In genomic region chr9:11374961-11375360, GRCh38 we compare ENCODE assay signal across 19 cellular contexts.
"Had no signal": no experiment of that assay in that cellular context is flagged by ENCODE, and none has a peak within 500 bp of the region (broad histone marks: within the 10 kb centered on the region; RNA-seq: fewer than 3 reads in every experiment).

No MANE protein-coding gene starts in this region.

- H2AFZ ChIP-seq: parathyroid adenoma had no signal

- H3K27ac ChIP-seq: left lung, neutrophil, parathyroid adenoma, right lobe of liver, suprapubic skin, transverse colon, vagina had no signal

- H3K4me3 ChIP-seq: left lung, right lobe of liver, suprapubic skin, transverse colon, vagina had no signal

- H3K79me2 ChIP-seq: parathyroid adenoma had no signal

- H3K27me3 ChIP-seq: left lung, neutrophil, right lobe of liver, suprapubic skin, transverse colon, vagina had no signal

- H3K9me3 ChIP-seq: left lung, neutrophil, right lobe of liver, suprapubic skin, transverse colon, vagina had no signal

- H3K36me3 Mint-ChIP-seq: stimulated activated naive B cell treated with anti-CD40 and anti-IgM and Interleukin-4, amounts not matched to agents 10 μg/mL and 1 μg/mL and 100 μg/mL, for 72 hours had no signal

- H3K4me1 Mint-ChIP-seq: naive thymus-derived CD8-positive, alpha-beta T cell; stimulated activated naive B cell treated with anti-CD40 and anti-IgM and Interleukin-4, amounts not matched to agents 10 μg/mL and 1 μg/mL and 100 μg/mL, for 72 hours had no signal

- H3K4me1 ChIP-seq: left lung, parathyroid adenoma, right lobe of liver, suprapubic skin, transverse colon, vagina had no signal

- ATAC-seq: effector memory CD8-positive, alpha-beta T cell; left cardiac atrium; left lung; naive thymus-derived CD8-positive, alpha-beta T cell; right lobe of liver; stimulated activated naive B cell treated with anti-CD40 and anti-IgM and Interleukin-4, amounts not matched to agents 10 μg/mL and 1 μg/mL and 100 μg/mL, for 72 hours had no signal

- H3K4me3 Mint-ChIP-seq: effector memory CD8-positive, alpha-beta T cell; naive thymus-derived CD8-positive, alpha-beta T cell; stimulated activated naive B cell treated with anti-CD40 and anti-IgM and Interleukin-4, amounts not matched to agents 10 μg/mL and 1 μg/mL and 100 μg/mL, for 72 hours; stimulated activated naive CD8-positive, alpha-beta T cell treated with anti-CD3 and anti-CD28 coated beads, Interleukin-15, Interleukin-2, amounts not matched to agents 100 ng/mL and 50 ng/mL, for 24 hours had no signal

- H3K36me3 ChIP-seq: left lung, neutrophil, right lobe of liver, suprapubic skin, transverse colon, vagina had no signal

- H3K27me3 Mint-ChIP-seq: effector memory CD8-positive, alpha-beta T cell; naive thymus-derived CD8-positive, alpha-beta T cell; progenitor cell of endocrine pancreas; stimulated activated naive B cell treated with anti-CD40 and anti-IgM and Interleukin-4, amounts not matched to agents 10 μg/mL and 1 μg/mL and 100 μg/mL, for 72 hours; stimulated activated naive CD8-positive, alpha-beta T cell treated with anti-CD3 and anti-CD28 coated beads, Interleukin-15, Interleukin-2, amounts not matched to agents 100 ng/mL and 50 ng/mL, for 24 hours had no signal

- H3K9ac ChIP-seq: parathyroid adenoma had no signal

- DNase-seq: cortex of kidney; effector memory CD8-positive, alpha-beta T cell; hypothalamus; left cardiac atrium; left lung; mesenchymal stem cell; naive thymus-derived CD8-positive, alpha-beta T cell; right lobe of liver; small intestine; stimulated activated CD4-positive, alpha-beta T cell treated with anti-CD3 and anti-CD28 coated beads, Interleukin-15, amount 100 ng/mL, for 24 hours; stimulated activated CD4-positive, alpha-beta T cell treated with anti-CD3 and anti-CD28 coated beads, Interleukin-2, amount 100 ng/mL, for 48 hours; stimulated activated naive B cell treated with anti-CD40 and anti-IgM and Interleukin-4, amounts not matched to agents 10 μg/mL and 1 μg/mL and 100 μg/mL, for 72 hours; transverse colon had no signal

- H3K27ac Mint-ChIP-seq: effector memory CD8-positive, alpha-beta T cell; naive thymus-derived CD8-positive, alpha-beta T cell; progenitor cell of endocrine pancreas; stimulated activated naive B cell treated with anti-CD40 and anti-IgM and Interleukin-4, amounts not matched to agents 10 μg/mL and 1 μg/mL and 100 μg/mL, for 72 hours; stimulated activated naive CD8-positive, alpha-beta T cell treated with anti-CD3 and anti-CD28 coated beads, Interleukin-15, Interleukin-2, amounts not matched to agents 100 ng/mL and 50 ng/mL, for 24 hours had no signal
